1 cellular context compared by ENCODE assay signal in genomic region chr3:149653136-149653535, GRCh38.
TF ChIP-seq lines count a peak whose summit lies in the region.

No MANE protein-coding gene starts in this region.

TF ChIP-seq in GM23338, 12 proteins besides CTCF, POLR2A, EP300 and RAD21 (continued from another document):
- TF ChIP-seq ZNF462 (CRISPR knock-in tag; IDR thresholded peaks at IDR 0.05) (no peak), STAT1 (IDR thresholded peaks at IDR 0.05; ENCODE audit: unreplicated experiment) (no peak)
TF ChIP-seq in GM23338: peak in this region for 0.
